18 cellular contexts compared by ENCODE assay signal in genomic region chr2:51224790-51225189, GRCh38.
A peak's percentile ranks its signal among the peaks of the same experiment; 100 is the strongest.
DNase-seq lines count a peak whose midpoint lies in the region; ATAC-seq and TF ChIP-seq lines count a peak whose summit lies in the region.
"Had no signal": no experiment of that assay in that cellular context is flagged by ENCODE, and none has a peak within 500 bp of the region (broad histone marks: within the 10 kb centered on the region; RNA-seq: fewer than 3 reads in every experiment).

No MANE protein-coding gene starts in this region.

- BruUV-seq in MCF 10A (replicated peaks; lab: Mats Ljungman, UMichigan), result no TSS peak

- TF ChIP-seq CTCF in MCF 10A (IDR thresholded peaks at IDR 0.05; ENCODE audit: unreplicated experiment), result no peak
- no peak for TF ChIP-seq CTCF in breast epithelium (IDR thresholded peaks at IDR 0.05)
- no peak for TF ChIP-seq CTCF in fibroblast of pulmonary artery (IDR thresholded peaks at IDR 0.05; ENCODE audit: low read length, missing control alignments)

- H3K4me1 ChIP-seq in breast epithelium, result no peaks in the 10 kb centered on the region
- H3K4me1 ChIP-seq: BE2C, Caco-2 had no signal

- DNase-seq in MCF 10A (ENCODE audit: unreplicated experiment) (peak; percentile 13), breast epithelium (ENCODE audit: low spot score in 2 of 2) (no peak), fibroblast of pulmonary artery (ENCODE audit: low read depth) (peak; percentile 67), sciatic nerve (ENCODE audit: low spot score) (no peak), DMS 273 treated with DMSO at 0.1 percent for 48 hours (lab: John Stamatoyannopoulos, UW) (no peak)
- no peak for DNase-seq in activated T-cell treated with anti-CD3 and anti-CD28 coated beads, Interleukin-2, amount 50 U/mL, for 1 hour
- DNase-seq: 8988T; BE2C; C1 segment of cervical spinal cord; Caco-2; CD4-positive, alpha-beta T cell; DMS153; DMS79; GDM1; GM23248; IMR-90 had no signal

- H3K4me3 ChIP-seq in breast epithelium (no peak overlapping the region), fibroblast of pulmonary artery (replicated peaks; ENCODE audit: low read depth, low read length) (no peak overlapping the region)
- H3K4me3 ChIP-seq: GM23248, HAP-1 had no signal

- H3K27me3 ChIP-seq in breast epithelium, result no peaks in the 10 kb centered on the region
- H3K27me3 ChIP-seq: BE2C had no signal

- H3K4me3 Mint-ChIP-seq in MCF 10A (ENCODE audit: unreplicated experiment), result no peak overlapping the region
- H3K4me3 Mint-ChIP-seq: CD4-positive, alpha-beta T cell had no signal

- H3K27me3 Mint-ChIP-seq in MCF 10A (ENCODE audit: insufficient read depth, unreplicated experiment), result no peaks in the 10 kb centered on the region
- H3K27me3 Mint-ChIP-seq: CD4-positive, alpha-beta T cell had no signal

- intact Hi-C loops in MCF 10A (cut with micrococcal nuclease), result no loop called here
- intact Hi-C loops in breast epithelium (cut with DNase I; ENCODE audit: low total_unique reads), result no loop called here
- intact Hi-C loops in sciatic nerve (cut with DNase I), result no loop called here

- no peak for TF ChIP-seq POLR2A in breast epithelium (IDR thresholded peaks at IDR 0.05)

- POLR2A ChIA-PET in MCF 10A (lab: Yijun Ruan, JAX), result no interaction called here

- CTCF ChIA-PET in MCF 10A (lab: Yijun Ruan, JAX), result no interaction called here

- H3K27ac Mint-ChIP-seq in MCF 10A (ENCODE audit: low read depth, unreplicated experiment), result no peak overlapping the region
- H3K27ac Mint-ChIP-seq: CD4-positive, alpha-beta T cell had no signal

- no peaks in the 10 kb centered on the region for H3K9me3 ChIP-seq in breast epithelium
- H3K9me3 ChIP-seq: BE2C, Caco-2, HAP-1 had no signal

- H3K4me1 Mint-ChIP-seq in MCF 10A (ENCODE audit: insufficient read depth, unreplicated experiment), result peaks cover 5% of the 10 kb centered on the region

- H3K9me3 Mint-ChIP-seq in MCF 10A (ENCODE audit: unreplicated experiment), result no peaks in the 10 kb centered on the region

- H3K27ac ChIP-seq in breast epithelium, result no peak overlapping the region
- H3K27ac ChIP-seq: GM23248 had no signal

- ATAC-seq in sciatic nerve, result peak; percentile 76
- no peak for ATAC-seq in HG03571 (IDR thresholded peaks at IDR 0.05; ENCODE audit: unreplicated experiment)

- H3K36me3 Mint-ChIP-seq in MCF 10A (ENCODE audit: insufficient read depth, unreplicated experiment), result no peaks in the 10 kb centered on the region

- H3K36me3 ChIP-seq in breast epithelium, result no peaks in the 10 kb centered on the region
- H3K36me3 ChIP-seq: BE2C, HAP-1 had no signal

Comparison
In these comparisons a context has a peak if more than half of its experiments do, and no peak if none do; other contexts are left out.
1. DNase-seq: peak in MCF 10A (single experiment) and fibroblast of pulmonary artery (single experiment); none in breast epithelium (0 of 2), sciatic nerve (single experiment), activated T-cell treated with anti-CD3 and anti-CD28 coated beads, Interleukin-2, amount 50 U/mL, for 1 hour (single experiment) and DMS 273 treated with DMSO at 0.1 percent for 48 hours (single experiment).